8 cellular contexts compared by ENCODE assay signal in genomic region chr14:45134051-45134958, GRCh38. TPM values are rescaled to one million over a fixed set of nuclear protein-coding genes. Genes with fewer than 3 reads are reported as not detected.
A peak's percentile ranks its signal among the peaks of the same experiment; 100 is the strongest.
DNase-seq lines count a peak whose midpoint lies in the region; ATAC-seq and TF ChIP-seq lines count a peak whose summit lies in the region.

TSS of gene FKBP3 (minus strand) at chr14:45134481. CDS start at chr14:45134456, 25 bp downstream.

- no peaks in the 10 kb centered on the region for H3K4me1 ChIP-seq in right cardiac atrium (ENCODE audit: control insufficient read depth, insufficient read depth, low read length)
- peaks cover 0 to 3% of the 10 kb centered on the region in 2 donors for H3K4me1 ChIP-seq in aorta (ENCODE audit: control insufficient read depth in 1 of 2, insufficient read depth in 2 of 2, low read length in 2 of 2)

- H3K36me3 ChIP-seq in aorta (ENCODE audit: control insufficient read depth in 1 of 2, insufficient read depth in 2 of 2, low read length in 1 of 2), result no peaks in the 10 kb centered on the region

- TF ChIP-seq CTCF in GM13977 (IDR thresholded peaks at IDR 0.05; ENCODE audit: extremely low read depth, insufficient read depth, missing control alignments), result peak; percentile 44

- intact Hi-C loops in right cardiac atrium (cut with DNase I), result loop anchor here in 2 of 4 donors (5.0 to 10.0 kb wide), 4 partner anchors 120 to 220 kb away; partner anchors contain the start of genes KLHL28 (in 2 of the 2), TOGARAM1 (in 2 of the 2) and MIS18BP1 (in 1 of the 2)
- intact Hi-C loops in aorta (cut with DNase I), result loop anchor here (2.0 to 10.0 kb wide), 4 partner anchors 47 to 238 kb away; partner anchors contain the start of genes KLHL28 (in 2 of the 2) and TOGARAM1 (in 2 of the 2)

- in situ Hi-C loops in GM13977 (cut with MboI; ENCODE audit: low pct_unique_long_range_greater_than_20kb, low sequenced_read_pairs, unreplicated experiment), result no loop called here

- WGBS in right cardiac atrium, result under 1% methylated on average over 53 of the region's 53 CpGs
- WGBS in aorta, 2 donors, result 1% methylated on average over 49 to 53 of the region's 53 CpGs

- ATAC-seq in HG02885 (IDR thresholded peaks at IDR 0.05; ENCODE audit: poor library complexity, unreplicated experiment) (peak; percentile 88), right cardiac atrium (peak; percentile 99), aorta (ENCODE audit: low FRiP score) (peak; percentile 99)

- H3K9me3 ChIP-seq in right cardiac atrium (ENCODE audit: control insufficient read depth, low read length) (no peaks in the 10 kb centered on the region), aorta (ENCODE audit: control insufficient read depth, low read length) (no peaks in the 10 kb centered on the region)

- H3K27ac ChIP-seq in right cardiac atrium (ENCODE audit: low read length) (peak within 1 kb of the TSS; percentile 92), aorta (ENCODE audit: low read depth in 1 of 2, low read length in 2 of 2) (peak within 1 kb of the TSS; percentile 71 to 83)

- peak within 1 kb of the TSS; percentile 94 for H3K4me3 ChIP-seq in right cardiac atrium (ENCODE audit: low read length)
- H3K4me3 ChIP-seq in aorta (ENCODE audit: low read length in 2 of 2), result peak within 1 kb of the TSS; percentile 92 to 97

- no peaks in the 10 kb centered on the region for H3K27me3 ChIP-seq in right cardiac atrium (ENCODE audit: control insufficient read depth, insufficient read depth)
- H3K27me3 ChIP-seq in aorta (ENCODE audit: control insufficient read depth in 1 of 2, insufficient read depth in 2 of 2, low read length in 1 of 2), result no peaks in the 10 kb centered on the region

- DNase-seq in GM13977 (ENCODE audit: low spot score) (peak; percentile 96), NCI-H1694 treated with DMSO at 0.1 percent for 48 hours (lab: John Stamatoyannopoulos, UW) (peak; percentile 98), T-helper 2 cell (peak; percentile 88 to 99 (median 93)), anterior cingulate cortex (lab: John Stamatoyannopoulos, UW) (peak; percentile 58 to 99 (median 95)), right cardiac atrium (peak; percentile 95 to 98 (median 98)), putamen (ENCODE audit: low spot score) (peak; percentile 99), aorta (peak; percentile 97)

RNA-seq across cellular contexts. Expression of gene FKBP3, which starts in this region (rescaled TPM):
- total RNA-seq in right cardiac atrium (10 to 100 TPM; 81.4 to 91.9 (median 87.8) TPM), aorta (10 to 100 TPM; 36.2 to 38.8 TPM)
- polyA plus RNA-seq in right cardiac atrium (189 TPM), aorta (100 to 1,000 TPM in 1 of 2 donors, 10 to 100 TPM in 1; 60.3 to 103 TPM)

Comparison
In these comparisons a context has a peak if more than half of its experiments do, and no peak if none do; other contexts are left out.
1. Peak in every context shown above with its lines: DNase-seq, ATAC-seq, H3K4me3 ChIP-seq and H3K27ac ChIP-seq.